In genomic region chr11:68538025-68538424, GRCh38 we compare ENCODE assay signal across 22 cellular contexts.
A peak's percentile ranks its signal among the peaks of the same experiment; 100 is the strongest.
DNase-seq lines count a peak whose midpoint lies in the region; ATAC-seq, FAIRE-seq and TF ChIP-seq lines count a peak whose summit lies in the region.
"Had no signal": no experiment of that assay in that cellular context is flagged by ENCODE, and none has a peak within 500 bp of the region (broad histone marks: within the 10 kb centered on the region; RNA-seq: fewer than 3 reads in every experiment).

No MANE protein-coding gene starts in this region.

- peaks cover 0 to 2% of the 10 kb centered on the region in 2 donors for H3K9me3 Mint-ChIP-seq in activated T-cell treated with anti-CD3 and anti-CD28 coated beads, Interleukin-2, amount 50 U/mL, for 72 hours
- H3K9me3 Mint-ChIP-seq in activated T-cell treated with anti-CD3 and anti-CD28 coated beads, Interleukin-2, amount 50 U/mL, for 4 hours, result no peaks in the 10 kb centered on the region
- no peaks in the 10 kb centered on the region for H3K9me3 Mint-ChIP-seq in endothelial cell (ENCODE audit: unreplicated experiment)
- H3K9me3 Mint-ChIP-seq: CD14-positive monocyte had no signal

- H3K27ac ChIP-seq in PC-3 (ENCODE audit: low read length), result no peak overlapping the region
- H3K27ac ChIP-seq in heart left ventricle, result no peak overlapping the region
- H3K27ac ChIP-seq: HL-60, Peyer's patch had no signal

- POLR2A ChIA-PET in PC-3 (lab: Charles Lee; ENCODE audit: unreplicated experiment), result no interaction called here

- H2AFZ ChIP-seq in PC-3 (ENCODE audit: low read length), result no peak overlapping the region

- no peaks in the 10 kb centered on the region for H3K27me3 Mint-ChIP-seq in activated T-cell treated with anti-CD3 and anti-CD28 coated beads, Interleukin-2, amount 50 U/mL, for 72 hours (ENCODE audit: low read depth)
- no peaks in the 10 kb centered on the region for H3K27me3 Mint-ChIP-seq in activated T-cell treated with anti-CD3 and anti-CD28 coated beads, Interleukin-2, amount 50 U/mL, for 4 hours (ENCODE audit: low read depth)
- peaks cover 4% of the 10 kb centered on the region for H3K27me3 Mint-ChIP-seq in endothelial cell (ENCODE audit: unreplicated experiment)

- H3K4me1 ChIP-seq in PC-3 (ENCODE audit: insufficient read depth, low read length) (peaks cover 10% of the 10 kb centered on the region), heart left ventricle (peaks cover 0 to 56% (median 23%) of the 10 kb centered on the region in 12 donors)

- peaks cover 18 to 42% of the 10 kb centered on the region in 2 donors for H3K36me3 Mint-ChIP-seq in activated T-cell treated with anti-CD3 and anti-CD28 coated beads, Interleukin-2, amount 50 U/mL, for 72 hours (ENCODE audit: insufficient read depth in 2 of 2)
- H3K36me3 Mint-ChIP-seq in activated T-cell treated with anti-CD3 and anti-CD28 coated beads, Interleukin-2, amount 50 U/mL, for 4 hours (ENCODE audit: insufficient read depth), result peaks cover 63% of the 10 kb centered on the region
- H3K36me3 Mint-ChIP-seq in endothelial cell (ENCODE audit: low read depth, unreplicated experiment), result peaks cover 34% of the 10 kb centered on the region

- peaks cover 81% of the 10 kb centered on the region for H3K79me2 ChIP-seq in PC-3 (ENCODE audit: low read length)

- no peak for FAIRE-seq in frontal cortex (lab: Jason Lieb, UNC)
- FAIRE-seq: GM12878, HepG2, K562 had no signal

- BruUV-seq in PC-3 (replicated peaks; lab: Mats Ljungman, UMichigan), result TSS peak; percentile 9

- WGBS in heart left ventricle, 4 donors, result 83 to 94% (median 92%) methylated on average over 6 of the region's 6 CpGs

- H3K4me3 ChIP-seq in PC-3 (ENCODE audit: low read length) (no peak overlapping the region), heart left ventricle (no peak overlapping the region)
- H3K4me3 ChIP-seq: GM12878, K562, Peyer's patch had no signal

- CTCF ChIA-PET in PC-3 (lab: Charles Lee), result no interaction called here

- ATAC-seq in activated T-cell treated with anti-CD3 and anti-CD28 coated beads, Interleukin-2, amount 50 U/mL, for 72 hours (replicated peaks in 1 of 2), result no peak
- no peak for ATAC-seq in activated T-cell treated with anti-CD3 and anti-CD28 coated beads, Interleukin-2, amount 50 U/mL, for 4 hours
- ATAC-seq in PC-3 (peak; percentile 35), heart left ventricle (no peak)
- ATAC-seq: GM12878, HepG2, K562, SK-N-SH treated with all-trans-retinoic acid at 6 μM for 48 hours had no signal

- TF ChIP-seq POLR2A in heart left ventricle (IDR thresholded peaks at IDR 0.05), result no peak

- TF ChIP-seq CTCF in PC-3 (conservative IDR thresholded peaks at IDR 0.05; ENCODE audit: low read depth, low read length), result no peak
- no peak for TF ChIP-seq CTCF in endothelial cell (IDR thresholded peaks at IDR 0.05; ENCODE audit: unreplicated experiment)
- TF ChIP-seq CTCF in heart left ventricle (IDR thresholded peaks at IDR 0.05), result no peak

- no peak overlapping the region for H3K4me3 Mint-ChIP-seq in activated T-cell treated with anti-CD3 and anti-CD28 coated beads, Interleukin-2, amount 50 U/mL, for 72 hours
- H3K4me3 Mint-ChIP-seq in activated T-cell treated with anti-CD3 and anti-CD28 coated beads, Interleukin-2, amount 50 U/mL, for 4 hours, result no peak overlapping the region
- H3K4me3 Mint-ChIP-seq in endothelial cell (ENCODE audit: unreplicated experiment), result peak overlapping the region; percentile 1
- H3K4me3 Mint-ChIP-seq: CD14-positive monocyte had no signal

- H3K4me1 Mint-ChIP-seq in activated T-cell treated with anti-CD3 and anti-CD28 coated beads, Interleukin-2, amount 50 U/mL, for 72 hours (ENCODE audit: low read depth), result peaks cover 43% of the 10 kb centered on the region
- H3K4me1 Mint-ChIP-seq in activated T-cell treated with anti-CD3 and anti-CD28 coated beads, Interleukin-2, amount 50 U/mL, for 4 hours (ENCODE audit: low read depth), result peaks cover 69% of the 10 kb centered on the region
- H3K4me1 Mint-ChIP-seq in endothelial cell (ENCODE audit: unreplicated experiment), result peaks cover 29% of the 10 kb centered on the region

- H3F3A ChIP-seq in PC-3 (ENCODE audit: low read length, unreplicated experiment), result no peaks in the 10 kb centered on the region

- H3K9me2 ChIP-seq in PC-3 (replicated peaks; ENCODE audit: low read length), result no peaks in the 10 kb centered on the region

- peaks cover 16% of the 10 kb centered on the region; the same call in 1 of the 2 replicates for H4K20me1 ChIP-seq in PC-3 (ENCODE audit: low read length)

- no peak overlapping the region for H3K9ac ChIP-seq in PC-3 (ENCODE audit: low read length)

- no peaks in the 10 kb centered on the region for H3K27me3 ChIP-seq in PC-3 (ENCODE audit: low read length)
- no peaks in the 10 kb centered on the region for H3K27me3 ChIP-seq in heart left ventricle
- H3K27me3 ChIP-seq: Peyer's patch had no signal

- no peak for DNase-seq in activated T-cell treated with anti-CD3 and anti-CD28 coated beads, Interleukin-2, amount 50 U/mL, for 72 hours
- no peak for DNase-seq in activated T-cell treated with anti-CD3 and anti-CD28 coated beads, Interleukin-2, amount 50 U/mL, for 4 hours
- DNase-seq in PC-3, result peak; percentile 12
- no peak for DNase-seq in endothelial cell (ENCODE audit: low spot score)
- no peak for DNase-seq in SKM-1 treated with dmso at 0.1 percent for 144 hours (lab: John Stamatoyannopoulos, UW; ENCODE audit: unreplicated experiment)
- no peak for DNase-seq in frontal cortex (ENCODE audit: low spot score in 2 of 2)
- DNase-seq in heart left ventricle, result no peak
- DNase-seq: DMS79 treated with DMSO at 0.1 percent for 48 hours, H7, NCI-H1092, NCI-H1436, NCI-H187 treated with DMSO at 0.1 percent for 48 hours, NCI-H2227 treated with DMSO at 0.1 percent for 48 hours, NCI-H510A treated with DMSO at 0.1 percent for 48 hours, NCI-H748 treated with DMSO at 0.1 percent for 48 hours, Peyer's patch had no signal

- H3K27ac Mint-ChIP-seq in activated T-cell treated with anti-CD3 and anti-CD28 coated beads, Interleukin-2, amount 50 U/mL, for 72 hours, result peak overlapping the region; percentile 74
- no peak overlapping the region for H3K27ac Mint-ChIP-seq in endothelial cell (ENCODE audit: unreplicated experiment)
- H3K27ac Mint-ChIP-seq: CD14-positive monocyte had no signal

- H3K4me2 ChIP-seq in PC-3 (ENCODE audit: low read length), result no peak overlapping the region

- intact Hi-C loops in PC-3 (cut with micrococcal nuclease), result no loop called here
- intact Hi-C loops in heart left ventricle (cut with DNase I), result no loop called here

- no peaks in the 10 kb centered on the region for H3K9me3 ChIP-seq in PC-3 (ENCODE audit: low read length)
- no peaks in the 10 kb centered on the region for H3K9me3 ChIP-seq in heart left ventricle
- H3K9me3 ChIP-seq: Peyer's patch had no signal

- peaks cover 28% of the 10 kb centered on the region for H3K36me3 ChIP-seq in PC-3 (ENCODE audit: low read depth, low read length)
- H3K36me3 ChIP-seq in heart left ventricle, result peaks cover 0 to 59% (median 47%) of the 10 kb centered on the region in 9 donors
